ENCODE assay signal across 15 cellular contexts in genomic region chr3:59327324-59327939, GRCh38.
DNase-seq lines count a peak whose midpoint lies in the region; ATAC-seq, FAIRE-seq and TF ChIP-seq lines count a peak whose summit lies in the region.
"Had no signal": no experiment of that assay in that cellular context is flagged by ENCODE, and none has a peak within 500 bp of the region (broad histone marks: within the 10 kb centered on the region; RNA-seq: fewer than 3 reads in every experiment).

No MANE protein-coding gene starts in this region.

- no peaks in the 10 kb centered on the region for H3K27me3 ChIP-seq in ACC112 (ENCODE audit: insufficient read depth, low read length)
- H3K27me3 ChIP-seq in astrocyte (ENCODE audit: insufficient read depth, low read length): no peaks in the 10 kb centered on the region
- H3K27me3 ChIP-seq: pancreas had no signal

- H3K79me2 ChIP-seq in ACC112 (ENCODE audit: control insufficient read depth, insufficient read depth, low read length, unreplicated experiment): no peaks in the 10 kb centered on the region
- H3K79me2 ChIP-seq in astrocyte (ENCODE audit: insufficient read depth, low read length): no peaks in the 10 kb centered on the region

- no peaks in the 10 kb centered on the region for H3K9me3 ChIP-seq in astrocyte (ENCODE audit: insufficient read depth, low read depth, low read length)
- H3K9me3 ChIP-seq: pancreas had no signal

- H3K36me3 Mint-ChIP-seq in astrocyte (ENCODE audit: low read depth, unreplicated experiment): no peaks in the 10 kb centered on the region

- peaks cover 11% of the 10 kb centered on the region for H3K4me1 ChIP-seq in ACC112 (ENCODE audit: control insufficient read depth, insufficient read depth, low read length, unreplicated experiment)
- peaks cover 17% of the 10 kb centered on the region for H3K4me1 ChIP-seq in astrocyte (ENCODE audit: insufficient read depth, low read length)
- H3K4me1 ChIP-seq: pancreas had no signal

- no peaks in the 10 kb centered on the region for H3K27me3 Mint-ChIP-seq in astrocyte (ENCODE audit: low read depth, unreplicated experiment)
- H3K27me3 Mint-ChIP-seq: activated CD4-positive, alpha-beta T cell treated with anti-CD3 and anti-CD28 coated beads for 36 hours had no signal

- H4K20me1 ChIP-seq in astrocyte (ENCODE audit: insufficient read depth, low read length): no peaks in the 10 kb centered on the region

- H3K9me3 Mint-ChIP-seq in astrocyte (ENCODE audit: unreplicated experiment): peaks cover 2% of the 10 kb centered on the region

- H3K4me2 ChIP-seq in astrocyte (ENCODE audit: low read length): peak overlapping the region; percentile 69

- ATAC-seq in HG03439 (IDR thresholded peaks at IDR 0.05; ENCODE audit: unreplicated experiment): no peak
- ATAC-seq: activated CD4-positive, alpha-beta T cell treated with anti-CD3 and anti-CD28 coated beads for 36 hours; pancreas had no signal

- peak overlapping the region; percentile 13 for H3K27ac Mint-ChIP-seq in astrocyte (ENCODE audit: unreplicated experiment)
- H3K27ac Mint-ChIP-seq: activated CD4-positive, alpha-beta T cell treated with anti-CD3 and anti-CD28 coated beads for 36 hours; activated T-helper 1 cell treated with anti-CD3 and anti-CD28 coated beads, Interleukin-12 subunit alpha, Interleukin-12 subunit beta, Interleukin-2, Interleukin-4 antibody, amounts not matched to agents 30 ng/mL and 10 ng/mL and 1 ng/mL, durations not matched to agents 14 hours and 24 hours and 36 hours had no signal

- DNase-seq in HCEC 1CT (peak; percentile 67), astrocyte (ENCODE audit: low read depth) (peak; percentile 99), iris pigment epithelial cell (ENCODE audit: low read depth) (peak; percentile 88), inferior parietal cortex (ENCODE audit: extremely low spot score) (no peak), T-helper 2 cell (no peak), NCI-H2196 treated with DMSO at 0.1 percent for 48 hours (lab: John Stamatoyannopoulos, UW; ENCODE audit: unreplicated experiment) (no peak)
- DNase-seq: activated CD4-positive, alpha-beta T cell treated with anti-CD3 and anti-CD28 coated beads for 36 hours; KG1; NCI-H2029 treated with DMSO at 0.1 percent for 48 hours; pancreas; SW 1271 had no signal

- H3K9ac ChIP-seq in astrocyte (ENCODE audit: low read length): peak overlapping the region; percentile 25

- H3K36me3 ChIP-seq in ACC112 (ENCODE audit: insufficient read depth, low read length): no peaks in the 10 kb centered on the region
- no peaks in the 10 kb centered on the region for H3K36me3 ChIP-seq in astrocyte (ENCODE audit: insufficient read depth, low read length)
- H3K36me3 ChIP-seq: pancreas had no signal

- no peak overlapping the region for H3K4me3 Mint-ChIP-seq in astrocyte (ENCODE audit: unreplicated experiment)
- H3K4me3 Mint-ChIP-seq: activated CD4-positive, alpha-beta T cell treated with anti-CD3 and anti-CD28 coated beads for 36 hours; activated T-helper 1 cell treated with anti-CD3 and anti-CD28 coated beads, Interleukin-12 subunit alpha, Interleukin-12 subunit beta, Interleukin-2, Interleukin-4 antibody, amounts not matched to agents 30 ng/mL and 10 ng/mL and 1 ng/mL, durations not matched to agents 14 hours and 24 hours and 36 hours had no signal

- peaks cover 11% of the 10 kb centered on the region for H3K4me1 Mint-ChIP-seq in astrocyte (ENCODE audit: low read depth, unreplicated experiment)
- H3K4me1 Mint-ChIP-seq: activated CD4-positive, alpha-beta T cell treated with anti-CD3 and anti-CD28 coated beads for 36 hours had no signal

- peak overlapping the region; percentile 4; the same call in 1 of the 2 replicates for H3K27ac ChIP-seq in ACC112 (ENCODE audit: low read depth, low read length)
- peak overlapping the region; percentile 64 for H3K27ac ChIP-seq in astrocyte (ENCODE audit: low read depth, low read length)
- H3K27ac ChIP-seq: pancreas had no signal

- TF ChIP-seq CTCF in astrocyte (IDR thresholded peaks at IDR 0.05; ENCODE audit: insufficient read depth, low read depth, low read length): no peak

- FAIRE-seq in astrocyte (lab: Jason Lieb, UNC): peak; percentile 100
- FAIRE-seq: G401.6, pancreas had no signal

- H3K4me3 ChIP-seq in ACC112 (ENCODE audit: low read depth, low read length) (no peak overlapping the region), astrocyte (ENCODE audit: insufficient read depth, low read depth, low read length) (no peak overlapping the region)
- H3K4me3 ChIP-seq: pancreas had no signal

- H2AFZ ChIP-seq in ACC112 (ENCODE audit: low read length, unreplicated experiment) (no peak overlapping the region), astrocyte (ENCODE audit: low read depth, low read length) (no peak overlapping the region)

Comparison
In these comparisons a context has a peak if more than half of its experiments do, and no peak if none do; other contexts are left out.
1. DNase-seq: peak in HCEC 1CT (single experiment), astrocyte (single experiment) and iris pigment epithelial cell (single experiment); none in inferior parietal cortex (single experiment), T-helper 2 cell (0 of 5) and NCI-H2196 treated with DMSO at 0.1 percent for 48 hours (single experiment).